Comparison of ENCODE assay signal across 8 cellular contexts in the genomic region with DNA sequence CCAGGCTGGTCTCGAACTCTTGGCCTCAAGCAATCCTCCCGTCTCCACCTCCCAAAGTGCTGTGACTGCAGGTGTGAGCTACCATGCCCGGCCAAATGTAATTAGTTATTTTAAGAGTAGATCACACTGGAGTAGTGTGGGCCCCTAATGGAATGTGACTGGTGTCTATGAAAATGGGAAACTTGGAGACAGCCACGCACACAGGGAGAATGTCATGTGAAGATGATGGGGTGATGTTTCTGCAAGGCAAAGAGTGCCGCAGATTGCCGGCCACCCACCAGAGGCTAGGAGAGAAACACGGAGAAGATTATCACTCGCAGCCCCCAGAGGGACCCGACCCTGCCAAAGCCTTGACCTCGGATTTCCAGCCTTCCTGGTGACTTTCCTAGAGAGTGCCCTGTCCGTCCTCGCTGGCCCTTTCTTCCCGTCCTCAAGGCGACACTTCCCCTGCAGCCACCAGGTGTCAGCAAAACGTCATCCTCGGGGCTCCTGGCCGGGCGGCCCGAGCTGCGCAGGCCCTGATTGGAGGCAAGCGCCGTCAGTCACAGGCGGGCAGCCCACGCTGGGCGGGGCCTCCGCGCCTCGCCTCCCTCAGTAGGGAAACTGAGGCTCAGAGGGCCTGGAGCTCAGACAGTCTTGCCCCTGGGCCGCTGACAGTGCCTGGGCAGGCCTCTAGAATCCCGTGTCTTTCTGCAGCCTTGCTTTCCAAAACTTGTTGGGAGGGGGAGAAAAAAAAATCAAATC. TPM values are rescaled to one million over a fixed set of nuclear protein-coding genes. Genes with fewer than 3 reads are reported as not detected.
A peak's percentile ranks its signal among the peaks of the same experiment; 100 is the strongest.
DNase-seq lines count a peak whose midpoint lies in the region; ATAC-seq lines count a peak whose summit lies in the region.

No MANE protein-coding gene starts in this region.

- H3K4me3 ChIP-seq in naive thymus-derived CD4-positive, alpha-beta T cell (ENCODE audit: low read length) = no peak overlapping the region

- DNase-seq in ELF-1 (ENCODE audit: low read depth, low spot score) (peak; percentile 89), HPDE6-E6E7 (ENCODE audit: extremely low spot score) (peak; percentile 99), NOMO-1 (lab: John Stamatoyannopoulos, UW; ENCODE audit: unreplicated experiment in 2 of 2) (peak; percentile 47 to 69), activated T-cell treated with anti-CD3 and anti-CD28 coated beads for 24 hours (ENCODE audit: low read depth) (peak; percentile 63)
- peak; percentile 16 to 76 (median 53) for DNase-seq in naive thymus-derived CD4-positive, alpha-beta T cell
- peak; percentile 5 to 48 (median 23) for DNase-seq in stimulated activated naive CD4-positive, alpha-beta T cell (lab: John Stamatoyannopoulos, UW)

- POLR2A ChIA-PET in naive thymus-derived CD4-positive, alpha-beta T cell (lab: Charles Lee) = no interaction called here

- H3K27ac ChIP-seq in naive thymus-derived CD4-positive, alpha-beta T cell (ENCODE audit: low read depth, low read length) = no peak overlapping the region

- H3K4me3 Mint-ChIP-seq in naive thymus-derived CD4-positive, alpha-beta T cell = peak overlapping the region in 7 of 10 donors; percentile 27 to 59 (median 48)

- no peaks in the 10 kb centered on the region for H3K36me3 ChIP-seq in naive thymus-derived CD4-positive, alpha-beta T cell (ENCODE audit: control insufficient read depth in 2 of 3, insufficient read depth in 3 of 3, low read length in 3 of 3)

- CTCF ChIA-PET in naive thymus-derived CD4-positive, alpha-beta T cell (lab: Charles Lee) = interaction anchor here (0.5 kb wide), 1 partner anchor 378 kb away, joined by 3 read pairs; no protein-coding TSS in a partner anchor

- no peaks in the 10 kb centered on the region for H3K27me3 ChIP-seq in naive thymus-derived CD4-positive, alpha-beta T cell (ENCODE audit: control insufficient read depth in 2 of 2, insufficient read depth in 2 of 2, low read length in 2 of 2)

- H3K27me3 Mint-ChIP-seq in naive thymus-derived CD4-positive, alpha-beta T cell = peaks cover 43 to 59% (median 53%) of the 10 kb centered on the region in 5 donors

- ATAC-seq in esophagus mucosa (peak; percentile 93), GM19328 (IDR thresholded peaks at IDR 0.05; ENCODE audit: unreplicated experiment) (no peak)
- peak; percentile 72 for ATAC-seq in naive thymus-derived CD4-positive, alpha-beta T cell

- H3K9me3 Mint-ChIP-seq in naive thymus-derived CD4-positive, alpha-beta T cell = no peaks in the 10 kb centered on the region

- no peak overlapping the region for H3K27ac Mint-ChIP-seq in naive thymus-derived CD4-positive, alpha-beta T cell

- H3K36me3 Mint-ChIP-seq in naive thymus-derived CD4-positive, alpha-beta T cell = peaks cover 0 to 3% (median 0%) of the 10 kb centered on the region in 5 donors

- no peaks in the 10 kb centered on the region for H3K4me1 ChIP-seq in naive thymus-derived CD4-positive, alpha-beta T cell (ENCODE audit: control insufficient read depth in 2 of 2, insufficient read depth in 2 of 2, low read length in 2 of 2)

- H3K4me1 Mint-ChIP-seq in naive thymus-derived CD4-positive, alpha-beta T cell = peaks cover 0 to 8% (median 5%) of the 10 kb centered on the region in 7 donors

- H3K9me3 ChIP-seq in naive thymus-derived CD4-positive, alpha-beta T cell (ENCODE audit: control insufficient read depth in 2 of 3, low read length in 3 of 3) = no peaks in the 10 kb centered on the region

- intact Hi-C loops in naive thymus-derived CD4-positive, alpha-beta T cell (cut with micrococcal nuclease) = loop anchor here in 1 of 2 donors (5.0 to 10.0 kb wide), 2 partner anchors 212 to 1099 kb away; no protein-coding TSS in a partner anchor

RNA-seq across cellular contexts. Expression of gene CRYBB2, which starts 16.3 kb away (rescaled TPM):
- not detected for total RNA-seq in esophagus mucosa
- not detected for total RNA-seq in naive thymus-derived CD4-positive, alpha-beta T cell
- polyA plus RNA-seq in naive thymus-derived CD4-positive, alpha-beta T cell = not detected

RNA-seq across cellular contexts. Expression of gene CRYBB3, which starts 36.1 kb away (rescaled TPM):
- 0.64 TPM for total RNA-seq in esophagus mucosa
- not detected for total RNA-seq in naive thymus-derived CD4-positive, alpha-beta T cell
- not detected for polyA plus RNA-seq in naive thymus-derived CD4-positive, alpha-beta T cell

Comparison
In these comparisons a context has a peak if more than half of its experiments do, and no peak if none do; other contexts are left out.
1. DNase-seq: peak in every context shown above with its lines; median percentile 99 in HPDE6-E6E7; 89 in ELF-1; 63 in activated T-cell treated with anti-CD3 and anti-CD28 coated beads for 24 hours; 58 in NOMO-1; 53 in naive thymus-derived CD4-positive, alpha-beta T cell; 23 in stimulated activated naive CD4-positive, alpha-beta T cell.